In genomic region chr4:114281561-114281960, GRCh38 we compare ENCODE assay signal across 19 cellular contexts.
DNase-seq lines count a peak whose midpoint lies in the region; ATAC-seq lines count a peak whose summit lies in the region.
"Had no signal": no experiment of that assay in that cellular context is flagged by ENCODE, and none has a peak within 500 bp of the region (broad histone marks: within the 10 kb centered on the region; RNA-seq: fewer than 3 reads in every experiment).

No MANE protein-coding gene starts in this region.

- DNase-seq in A172 (ENCODE audit: low spot score): peak; percentile 43
- DNase-seq in HS-5 (ENCODE audit: low read depth): peak; percentile 49
- peak; percentile 88 for DNase-seq in astrocyte of the hippocampus (ENCODE audit: low read depth, low spot score)
- peak; percentile 60 for DNase-seq in kidney tubule cell (ENCODE audit: low spot score)
- no peak for DNase-seq in NCI-H1105 (lab: John Stamatoyannopoulos, UW)
- DNase-seq in globus pallidus (ENCODE audit: low spot score): no peak
- no peak for DNase-seq in NCI-H524 (lab: John Stamatoyannopoulos, UW)
- DNase-seq: activated B cell treated with CpG ODN at 0.5 μM for 24 hours; activated naive CD4-positive, alpha-beta T cell treated with Interleukin-2 at 50 U/mL for 16 hours; caudate nucleus; COR-L47; GF-D8; glutamatergic neuron; islet precursor cell; MV-4-11; ovary; RPMI8226; T-cell had no signal

- no peak for ATAC-seq in HG02973 (IDR thresholded peaks at IDR 0.05; ENCODE audit: unreplicated experiment)
- ATAC-seq: T-cell had no signal

Comparison
In these comparisons a context has a peak if more than half of its experiments do, and no peak if none do; other contexts are left out.
1. DNase-seq: peak in A172 (single experiment), HS-5 (single experiment), astrocyte of the hippocampus (single experiment) and kidney tubule cell (single experiment); none in NCI-H1105 (single experiment), globus pallidus (single experiment) and NCI-H524 (0 of 2).